9 cellular contexts compared by ENCODE assay signal in the genomic region with DNA sequence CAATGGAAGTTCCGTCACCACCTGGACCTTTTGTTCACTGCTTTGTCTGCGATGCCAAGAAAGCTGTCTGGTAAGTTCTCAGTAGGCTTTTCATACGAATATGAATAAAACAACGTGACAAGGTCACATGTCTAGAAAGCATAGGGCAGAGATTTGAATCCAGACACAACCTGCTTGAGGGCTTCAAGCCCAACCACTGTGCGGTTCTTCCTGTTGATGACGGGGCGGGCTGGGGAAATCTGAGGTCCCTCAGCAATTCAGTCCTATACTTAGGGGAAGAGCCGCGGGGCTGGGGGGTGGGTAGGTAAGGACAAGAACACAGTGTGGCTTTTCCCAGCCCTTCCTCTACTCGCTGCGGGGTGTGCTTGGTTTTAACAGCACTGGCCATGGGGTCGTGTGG. TPM values are rescaled to one million over a fixed set of nuclear protein-coding genes. Genes with fewer than 3 reads are reported as not detected.
DNase-seq lines count a peak whose midpoint lies in the region; ATAC-seq and TF ChIP-seq lines count a peak whose summit lies in the region.
"Had no signal": no experiment of that assay in that cellular context is flagged by ENCODE, and none has a peak within 500 bp of the region (broad histone marks: within the 10 kb centered on the region; RNA-seq: fewer than 3 reads in every experiment).

No MANE protein-coding gene starts in this region.

- peaks cover 25% of the 10 kb centered on the region for H3K4me1 Mint-ChIP-seq in neural progenitor cell

- peak overlapping the region; percentile 93 for H2AFZ ChIP-seq in neural progenitor cell (replicated peaks)

- H3K4me2 ChIP-seq in neural progenitor cell = peak overlapping the region; percentile 80

- H3F3A ChIP-seq in neural progenitor cell (ENCODE audit: low read depth) = peaks cover 45% of the 10 kb centered on the region

- no peaks in the 10 kb centered on the region for H3K79me2 ChIP-seq in neural progenitor cell (ENCODE audit: low read depth)

- H3K4me1 ChIP-seq in BE2C (no peaks in the 10 kb centered on the region), ectodermal cell (ENCODE audit: control insufficient read depth, insufficient read depth, low read length) (peaks cover 39% of the 10 kb centered on the region), neural progenitor cell (peaks cover 51% of the 10 kb centered on the region), transverse colon (peaks cover 4 to 20% (median 7%) of the 10 kb centered on the region in 4 donors)

- TF ChIP-seq CTCF in BE2C (IDR thresholded peaks at IDR 0.05; ENCODE audit: low read depth, low read length) = no peak
- no peak for TF ChIP-seq CTCF in neural progenitor cell (IDR thresholded peaks at IDR 0.05)
- TF ChIP-seq CTCF in transverse colon (IDR thresholded peaks at IDR 0.05) = no peak

- no peak for DNase-seq in BE2C
- DNase-seq in T-helper 9 cell = peak; percentile 23
- no peak for DNase-seq in neural progenitor cell (ENCODE audit: low spot score)
- no peak for DNase-seq in cerebellar cortex (ENCODE audit: low spot score)
- no peak for DNase-seq in sciatic nerve (ENCODE audit: low spot score)
- no peak for DNase-seq in retina
- DNase-seq in transverse colon = no peak

- TF ChIP-seq EP300 in transverse colon (IDR thresholded peaks at IDR 0.05; ENCODE audit: low read depth) = no peak

- ATAC-seq in sciatic nerve = no peak

- H3K27ac ChIP-seq in ectodermal cell (ENCODE audit: insufficient read depth, low read depth, low read length, poor library complexity, severe bottlenecking) (no peak overlapping the region), neural progenitor cell (no peak overlapping the region), transverse colon (no peak overlapping the region)
- H3K27ac ChIP-seq: C4-2B had no signal

- H3K36me3 Mint-ChIP-seq in neural progenitor cell = no peaks in the 10 kb centered on the region

- peak overlapping the region; percentile 53 for H3K27ac Mint-ChIP-seq in neural progenitor cell

- 42 to 43% methylated on average over 12 of the region's 12 CpGs for WGBS in ectodermal cell, 2 experiments
- 57 to 65% methylated on average over 3 to 12 of the region's 12 CpGs for WGBS in transverse colon (ENCODE audit: low coverage in 1 of 2), 2 donors

- peaks cover 9% of the 10 kb centered on the region for H4K20me1 ChIP-seq in neural progenitor cell (ENCODE audit: low read depth)

- H3K27me3 ChIP-seq in BE2C (peaks cover 5% of the 10 kb centered on the region; the same call in 1 of the 2 replicates), ectodermal cell (ENCODE audit: control insufficient read depth, insufficient read depth, low read length, poor library complexity, severe bottlenecking) (peaks cover 28% of the 10 kb centered on the region), neural progenitor cell (peaks cover 38% of the 10 kb centered on the region), transverse colon (peaks cover 10% of the 10 kb centered on the region)

- H3K9me3 Mint-ChIP-seq in neural progenitor cell = no peaks in the 10 kb centered on the region

- H3K9ac ChIP-seq in neural progenitor cell = no peak overlapping the region

- peak overlapping the region; percentile 72 for H3K4me3 Mint-ChIP-seq in neural progenitor cell

- H3K36me3 ChIP-seq in BE2C (no peaks in the 10 kb centered on the region), ectodermal cell (ENCODE audit: control insufficient read depth, insufficient read depth, low read length) (no peaks in the 10 kb centered on the region), neural progenitor cell (no peaks in the 10 kb centered on the region), transverse colon (no peaks in the 10 kb centered on the region)

- H3K9me3 ChIP-seq in BE2C = no peaks in the 10 kb centered on the region
- no peaks in the 10 kb centered on the region for H3K9me3 ChIP-seq in ectodermal cell (ENCODE audit: control insufficient read depth, low read length)
- H3K9me3 ChIP-seq in neural progenitor cell (ENCODE audit: low read depth) = no peaks in the 10 kb centered on the region
- H3K9me3 ChIP-seq in transverse colon = no peaks in the 10 kb centered on the region

- in situ Hi-C loops in transverse colon (cut with MboI; ENCODE audit: low pct_ligation_motif_present in 1 of 4, low pct_unique_long_range_greater_than_20kb in 1 of 4, low sequenced_read_pairs in 3 of 4) = no loop called here

- peak overlapping the region; percentile 46; the same call in 1 of the 2 replicates for H3K4me3 ChIP-seq in BE2C (ENCODE audit: low read depth, low read length)
- H3K4me3 ChIP-seq in ectodermal cell (ENCODE audit: insufficient read depth, low read depth, low read length) = peak overlapping the region; percentile 25
- H3K4me3 ChIP-seq in neural progenitor cell = peak overlapping the region; percentile 35
- peak overlapping the region in 1 of 4 donors; percentile 33 for H3K4me3 ChIP-seq in transverse colon

- no peak for TF ChIP-seq POLR2A in transverse colon (IDR thresholded peaks at IDR 0.05)

- H3K27me3 Mint-ChIP-seq in neural progenitor cell (ENCODE audit: insufficient read depth, low read depth) = peaks cover 9% of the 10 kb centered on the region

- intact Hi-C loops in sciatic nerve (cut with DNase I) = no loop called here
- intact Hi-C loops in transverse colon (cut with DNase I; ENCODE audit: low total_unique reads) = no loop called here

RNA-seq across cellular contexts. Expression of a gene that starts 32.4 kb away (rescaled TPM):
- 2.1 TPM for polyA plus RNA-seq in BE2C (2012; ENCODE audit: insufficient read depth, insufficient read length, low read depth)
- 32.7 TPM for polyA plus RNA-seq in ectodermal cell (2013, experiment 1 of 4)
- 30.2 TPM for polyA plus RNA-seq in ectodermal cell (2013, experiment 2 of 4)
- 21.6 TPM for polyA plus RNA-seq in ectodermal cell (2013, experiment 3 of 4)
- polyA plus RNA-seq in ectodermal cell (2013, experiment 4 of 4) = 27.4 TPM
- total RNA-seq in neural progenitor cell (ENCODE audit: low replicate concordance) (12.5 and 14.3 TPM in 2 replicates), sciatic nerve (58.8 TPM), transverse colon (10 to 100 TPM; 30.9 to 65.1 (median 57.0) TPM)
